8 cellular contexts compared by ENCODE assay signal in the genomic region with DNA sequence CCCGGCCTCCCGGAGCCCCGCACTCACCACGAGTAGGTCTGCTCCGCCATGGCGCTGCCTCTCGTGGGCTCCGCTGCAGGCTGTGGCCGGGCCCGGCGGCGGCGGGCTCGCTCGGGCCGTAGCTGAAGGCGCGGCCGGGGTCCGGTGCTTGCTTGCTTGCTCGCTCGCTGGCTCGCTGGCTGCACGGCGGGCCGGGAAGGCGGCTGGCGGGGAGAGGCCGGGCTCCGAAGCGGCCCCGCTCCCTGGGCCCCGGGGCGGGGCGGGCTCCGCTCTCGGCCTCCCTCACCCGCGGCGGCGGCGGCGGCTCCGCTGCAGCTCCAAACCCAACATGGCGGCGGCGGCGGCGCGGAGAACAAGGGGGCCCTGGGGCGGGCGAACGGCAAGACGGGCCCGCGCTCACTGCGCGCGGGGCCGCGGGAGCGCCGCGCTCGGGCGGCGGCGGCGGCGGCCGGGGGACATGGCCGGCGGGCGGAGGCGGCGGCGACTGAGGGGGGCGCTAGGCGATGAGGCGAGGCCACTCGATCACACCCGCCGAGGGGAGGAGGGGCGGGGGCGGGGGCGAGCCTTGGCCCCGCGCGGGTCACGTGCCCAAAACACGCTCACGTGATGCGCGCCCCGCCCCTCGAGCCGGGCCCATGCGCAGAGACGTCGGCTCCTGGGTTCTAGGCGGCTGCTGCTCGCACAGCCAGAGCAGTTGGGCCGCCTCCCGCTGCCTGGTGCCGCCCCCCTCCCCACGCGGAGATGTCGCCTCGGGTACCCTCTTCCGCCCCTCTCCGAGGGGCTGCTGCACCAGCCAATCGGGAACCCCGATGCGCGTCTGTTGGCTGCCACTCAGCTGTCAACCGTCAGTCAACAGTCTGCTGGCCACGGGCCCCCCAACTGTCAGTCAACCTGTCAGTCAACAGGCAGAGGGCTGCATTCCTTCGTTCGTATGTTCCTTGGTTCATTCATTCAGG. TPM values are rescaled to one million over a fixed set of nuclear protein-coding genes. Genes with fewer than 3 reads are reported as not detected.
DNase-seq lines count a peak whose midpoint lies in the region; ATAC-seq, FAIRE-seq and TF ChIP-seq lines count a peak whose summit lies in the region.

A gene with protein sequence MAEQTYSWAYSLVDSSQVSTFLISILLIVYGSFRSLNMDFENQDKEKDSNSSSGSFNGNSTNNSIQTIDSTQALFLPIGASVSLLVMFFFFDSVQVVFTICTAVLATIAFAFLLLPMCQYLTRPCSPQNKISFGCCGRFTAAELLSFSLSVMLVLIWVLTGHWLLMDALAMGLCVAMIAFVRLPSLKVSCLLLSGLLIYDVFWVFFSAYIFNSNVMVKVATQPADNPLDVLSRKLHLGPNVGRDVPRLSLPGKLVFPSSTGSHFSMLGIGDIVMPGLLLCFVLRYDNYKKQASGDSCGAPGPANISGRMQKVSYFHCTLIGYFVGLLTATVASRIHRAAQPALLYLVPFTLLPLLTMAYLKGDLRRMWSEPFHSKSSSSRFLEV (minus strand): TSS at position 541 of the 956 bp plus-strand sequence. CDS start 491 bp downstream, at position 50.

- no peaks in the 10 kb centered on the region for H3K36me3 ChIP-seq in ascending aorta

- H3K9me3 ChIP-seq in ascending aorta (no peaks in the 10 kb centered on the region), right cardiac atrium (ENCODE audit: control insufficient read depth, low read length) (no peaks in the 10 kb centered on the region)

- WGBS in right cardiac atrium, result under 1% methylated on average over 118 of the region's 119 CpGs

- H3K4me3 ChIP-seq in ascending aorta (peak within 1 kb of the TSS; percentile 91 to 97), right cardiac atrium (ENCODE audit: low read length) (peak within 1 kb of the TSS; percentile 98)

- intact Hi-C loops in ascending aorta (cut with DNase I) (loop anchor here (2.0 to 5.0 kb wide), 4 partner anchors 57 to 322 kb away; a partner anchor contains a TSS), right cardiac atrium (cut with DNase I) (loop anchor here in 1 of 4 donors (10.0 kb wide), 1 partner anchor 179 kb away; a partner anchor contains a TSS)

- peak; percentile 25 for DNase-seq in NCI-H187 treated with DMSO at 0.1 percent for 48 hours (lab: John Stamatoyannopoulos, UW)
- DNase-seq in T-helper 22 cell (ENCODE audit: low read depth), result peak; percentile 82
- DNase-seq in ascending aorta (ENCODE audit: low spot score in 2 of 2), result peak; percentile 62 to 94
- DNase-seq in right cardiac atrium, result peak; percentile 93 to 98 (median 98)
- peak; percentile 90 for DNase-seq in putamen (ENCODE audit: low spot score)
- peak; percentile 95 for DNase-seq in urothelium cell line (ENCODE audit: low spot score)

- H3K27me3 ChIP-seq in ascending aorta (no peaks in the 10 kb centered on the region), right cardiac atrium (ENCODE audit: control insufficient read depth, insufficient read depth) (no peaks in the 10 kb centered on the region)

- TF ChIP-seq CTCF in ascending aorta (IDR thresholded peaks at IDR 0.05), result no peak

- H3K27ac ChIP-seq in ascending aorta (peak within 1 kb of the TSS; percentile 83 to 93), right cardiac atrium (ENCODE audit: low read length) (peak within 1 kb of the TSS; percentile 92)

- TF ChIP-seq POLR2A in GM18505 (IDR thresholded peaks at IDR 0.05; ENCODE audit: borderline replicate concordance, extremely low read depth, insufficient read depth, insufficient read length), result peak; percentile 73

- peaks cover 12 to 30% of the 10 kb centered on the region in 2 donors for H3K4me1 ChIP-seq in ascending aorta
- peaks cover 2% of the 10 kb centered on the region for H3K4me1 ChIP-seq in right cardiac atrium (ENCODE audit: control insufficient read depth, insufficient read depth, low read length)

- ATAC-seq in GM18505 (IDR thresholded peaks at IDR 0.05; ENCODE audit: unreplicated experiment), result peak; percentile 72
- peak; percentile 71 for ATAC-seq in HG02970 (IDR thresholded peaks at IDR 0.05; ENCODE audit: low FRiP score, unreplicated experiment)
- peak; percentile 93 to 94 for ATAC-seq in right cardiac atrium

- FAIRE-seq in urothelium cell line (lab: Jason Lieb, UNC), result peak; percentile 73

RNA-seq across cellular contexts. Expression of the gene that starts here (rescaled TPM):
- total RNA-seq in ascending aorta, result 20.4 TPM
- total RNA-seq in right cardiac atrium, result 10 to 100 TPM; 30.9 to 32.4 (median 31.7) TPM
- polyA plus RNA-seq in right cardiac atrium, result 10.9 TPM

Comparison
In these comparisons a context has a peak if more than half of its experiments do, and no peak if none do; other contexts are left out.
1. Peak in every context shown above with its lines: DNase-seq, ATAC-seq, H3K4me3 ChIP-seq and H3K27ac ChIP-seq.
2. DNase-seq: peak in every context shown above with its lines; median percentile 98 in right cardiac atrium; 95 in urothelium cell line; 90 in putamen; 82 in T-helper 22 cell; 78 in ascending aorta; 25 in NCI-H187 treated with DMSO at 0.1 percent for 48 hours.